28 cellular contexts compared by ENCODE assay signal in genomic region chr10:80985105-80985504, GRCh38.
"Had no signal": no experiment of that assay in that cellular context is flagged by ENCODE, and none has a peak within 500 bp of the region (broad histone marks: within the 10 kb centered on the region; RNA-seq: fewer than 3 reads in every experiment).

No MANE protein-coding gene starts in this region.

- H3K27me3 ChIP-seq: neural progenitor cell, ovary, spleen, suprapubic skin, testis, tibial artery, transverse colon, upper lobe of right lung, uterus had no signal

- H3K9ac ChIP-seq: neural progenitor cell, parathyroid adenoma had no signal

- ATAC-seq: natural killer cell; psoas muscle; right cardiac atrium; sciatic nerve; stimulated activated memory B cell treated with anti-CD40 and anti-IgM and Interleukin-4, amounts not matched to agents 10 μg/mL and 1 μg/mL and 100 μg/mL, for 72 hours; stimulated activated naive CD8-positive, alpha-beta T cell treated with anti-CD3 and anti-CD28 coated beads, Interleukin-15, amount 100 ng/mL, for 72 hours; stimulated activated naive CD8-positive, alpha-beta T cell treated with anti-CD3 and anti-CD28 coated beads, Interleukin-15, Interleukin-2, amounts not matched to agents 100 U/mL and 50 U/mL, for 24 hours; upper lobe of right lung had no signal

- H3K4me3 ChIP-seq: neural progenitor cell, ovary, psoas muscle, skin epidermis, smooth muscle cell, spleen, suprapubic skin, testis, tibial artery, transverse colon, upper lobe of right lung, uterus had no signal

- DNase-seq: natural killer cell; occipital lobe; ovary; posterior cingulate gyrus; psoas muscle; right cardiac atrium; spleen; stimulated activated CD4-positive, alpha-beta T cell treated with anti-CD3 and anti-CD28 coated beads, Interleukin-12 subunit alpha, Interleukin-12 subunit beta, amount 100 ng/mL, for 4 hours; stimulated activated CD4-positive, alpha-beta T cell treated with anti-CD3 and anti-CD28 coated beads, Interleukin-1b, Interleukin-23, amount 100 ng/mL, for 48 hours; stimulated activated CD4-positive, alpha-beta T cell treated with anti-CD3 and anti-CD28 coated beads, Interleukin-4, amount 100 ng/mL, for 1 hour; stimulated activated CD4-positive, alpha-beta T cell treated with anti-CD3 and anti-CD28 coated beads, Interleukin-4, amount 100 ng/mL, for 4 hours; stimulated activated CD8-positive, alpha-beta memory T cell treated with anti-CD3 and anti-CD28 coated beads, Interleukin-4, amount 100 ng/mL, for 48 hours; stimulated activated naive CD4-positive, alpha-beta T cell; stimulated activated naive CD8-positive, alpha-beta T cell treated with anti-CD3 and anti-CD28 coated beads, Interleukin-15, amount 100 ng/mL, for 72 hours; stimulated activated naive CD8-positive, alpha-beta T cell treated with anti-CD3 and anti-CD28 coated beads, Interleukin-15, Interleukin-2, amounts not matched to agents 100 U/mL and 50 U/mL, for 24 hours; substantia nigra; testis; tibial artery; transverse colon; upper lobe of right lung; uterus had no signal

- H2AFZ ChIP-seq: neural progenitor cell, parathyroid adenoma had no signal

- H3K4me1 ChIP-seq: neural progenitor cell, parathyroid adenoma, psoas muscle, spleen, suprapubic skin, testis, tibial artery, transverse colon, upper lobe of right lung, uterus had no signal

- H3K27ac ChIP-seq: neural progenitor cell, ovary, parathyroid adenoma, psoas muscle, skin epidermis, spleen, suprapubic skin, testis, tibial artery, transverse colon, upper lobe of right lung, uterus had no signal

- H3K79me2 ChIP-seq: parathyroid adenoma had no signal

- H3K9me3 ChIP-seq: ovary, psoas muscle, spleen, suprapubic skin, testis, tibial artery, transverse colon, upper lobe of right lung, uterus had no signal

- H3K36me3 ChIP-seq: neural progenitor cell, ovary, spleen, suprapubic skin, tibial artery, transverse colon, upper lobe of right lung, uterus had no signal

- H3K4me2 ChIP-seq: neural progenitor cell, smooth muscle cell had no signal
